ENCODE assay signal across 11 cellular contexts in genomic region chr1:184160942-184161698, GRCh38.
DNase-seq lines count a peak whose midpoint lies in the region; ATAC-seq and TF ChIP-seq lines count a peak whose summit lies in the region.
"Had no signal": no experiment of that assay in that cellular context is flagged by ENCODE, and none has a peak within 500 bp of the region (broad histone marks: within the 10 kb centered on the region; RNA-seq: fewer than 3 reads in every experiment).

No MANE protein-coding gene starts in this region.

- H3K9me3 Mint-ChIP-seq in chondrocyte (ENCODE audit: low read depth), result peaks cover 5% of the 10 kb centered on the region

- H3K4me1 Mint-ChIP-seq in chondrocyte (ENCODE audit: low read depth), result peaks cover 28% of the 10 kb centered on the region

- no peaks in the 10 kb centered on the region for H3K27me3 Mint-ChIP-seq in chondrocyte (ENCODE audit: low read depth)

- H3K4me3 ChIP-seq in psoas muscle, result no peak overlapping the region
- H3K4me3 ChIP-seq: SK-N-MC had no signal

- ATAC-seq in HG02852 (IDR thresholded peaks at IDR 0.05; ENCODE audit: unreplicated experiment) (peak; percentile 35), psoas muscle (peak in 3 of 4 donors; percentile 37 to 45 (median 38))

- no peak overlapping the region for H3K4me3 Mint-ChIP-seq in chondrocyte (ENCODE audit: unreplicated experiment)

- no peaks in the 10 kb centered on the region for H3K36me3 ChIP-seq in psoas muscle (ENCODE audit: insufficient read depth in 1 of 2, low read depth in 1 of 2)

- no peaks in the 10 kb centered on the region for H3K27me3 ChIP-seq in psoas muscle (ENCODE audit: insufficient read depth in 3 of 3, low read length in 2 of 3)

- intact Hi-C loops in psoas muscle (cut with DNase I), result no loop called here

- no peak overlapping the region for H3K27ac Mint-ChIP-seq in chondrocyte (ENCODE audit: unreplicated experiment)

- DNase-seq in EL, result peak; percentile 67
- DNase-seq in epithelial cell of prostate (ENCODE audit: low read depth, low spot score), result peak; percentile 43
- DNase-seq in psoas muscle, result peak in 1 of 2 donors; percentile 19
- DNase-seq in NCI-H2227 (lab: John Stamatoyannopoulos, UW; ENCODE audit: unreplicated experiment), result no peak
- no peak for DNase-seq in chondrocyte (ENCODE audit: low spot score)
- DNase-seq in DMS79 treated with DMSO at 0.1 percent for 48 hours (lab: John Stamatoyannopoulos, UW), result no peak
- DNase-seq in HK-2 (ENCODE audit: unreplicated experiment), result no peak
- DNase-seq: activated naive CD4-positive, alpha-beta T cell treated with anti-CD3 and anti-CD28 coated beads, Interleukin-2, amount 50 U/mL, for 16 hours; NCI-H1105 treated with DMSO at 0.1 percent for 48 hours had no signal

- H3K27ac ChIP-seq in epithelial cell of prostate (peak overlapping the region; percentile 64), psoas muscle (no peak overlapping the region)
- H3K27ac ChIP-seq: SK-N-MC had no signal

- H3K36me3 Mint-ChIP-seq in chondrocyte (ENCODE audit: low read depth), result no peaks in the 10 kb centered on the region

- no peak for TF ChIP-seq CTCF in psoas muscle (IDR thresholded peaks at IDR 0.05)
- TF ChIP-seq CTCF in chondrocyte (IDR thresholded peaks at IDR 0.05), result no peak

- no peaks in the 10 kb centered on the region for H3K4me1 ChIP-seq in psoas muscle

- 48 to 70% (median 51%) methylated on average over 3 of the region's 3 CpGs for WGBS in psoas muscle, 3 donors

- peaks cover 4% of the 10 kb centered on the region for H3K9me3 ChIP-seq in psoas muscle

Comparison
In these comparisons a context has a peak if more than half of its experiments do, and no peak if none do; other contexts are left out.
1. DNase-seq: peak in EL (single experiment) and epithelial cell of prostate (single experiment); none in NCI-H2227 (single experiment), chondrocyte (single experiment), DMS79 treated with DMSO at 0.1 percent for 48 hours (single experiment) and HK-2 (single experiment).